11 cellular contexts compared by ENCODE assay signal in genomic region chr6:79453558-79454042, GRCh38.
DNase-seq lines count a peak whose midpoint lies in the region; ATAC-seq and TF ChIP-seq lines count a peak whose summit lies in the region.
"Had no signal": no experiment of that assay in that cellular context is flagged by ENCODE, and none has a peak within 500 bp of the region (broad histone marks: within the 10 kb centered on the region; RNA-seq: fewer than 3 reads in every experiment).

No MANE protein-coding gene starts in this region.

- no peak overlapping the region for H3K27ac Mint-ChIP-seq in neural progenitor cell

- H2AFZ ChIP-seq in neural progenitor cell (replicated peaks): peak overlapping the region; percentile 12

- WGBS in testis, 2 donors: 85 to 95% methylated on average over 3 of the region's 3 CpGs

- intact Hi-C loops in testis (cut with DNase I; ENCODE audit: low total_unique reads): no loop called here

- DNase-seq in GM12865 (ENCODE audit: low read depth): peak; percentile 18
- peak; percentile 24 for DNase-seq in HS-5 (ENCODE audit: low read depth)
- DNase-seq in brain microvascular endothelial cell: peak; percentile 40
- no peak for DNase-seq in neural progenitor cell (ENCODE audit: low spot score)
- DNase-seq in SW 1271 (lab: John Stamatoyannopoulos, UW): no peak
- no peak for DNase-seq in testis
- no peak for DNase-seq in medulla oblongata (ENCODE audit: extremely low spot score)
- DNase-seq: NCI-H1694 had no signal

- H3K36me3 ChIP-seq in brain microvascular endothelial cell (replicated peaks): no peaks in the 10 kb centered on the region
- no peaks in the 10 kb centered on the region for H3K36me3 ChIP-seq in neural progenitor cell
- no peaks in the 10 kb centered on the region for H3K36me3 ChIP-seq in testis (ENCODE audit: low read depth, missing control alignments)

- H3K9ac ChIP-seq in neural progenitor cell: no peak overlapping the region

- TF ChIP-seq POLR2A in testis (IDR thresholded peaks at IDR 0.05): no peak

- H4K20me1 ChIP-seq in neural progenitor cell (ENCODE audit: low read depth): no peaks in the 10 kb centered on the region

- TF ChIP-seq CTCF in GM12865 (IDR thresholded peaks at IDR 0.05; ENCODE audit: insufficient read depth, low read depth, low read length, missing control alignments): no peak
- no peak for TF ChIP-seq CTCF in brain microvascular endothelial cell (IDR thresholded peaks at IDR 0.05; ENCODE audit: low read depth, low read length, missing control alignments)
- no peak for TF ChIP-seq CTCF in neural progenitor cell (IDR thresholded peaks at IDR 0.05)
- no peak for TF ChIP-seq CTCF in testis (IDR thresholded peaks at IDR 0.05)

- H3K79me2 ChIP-seq in neural progenitor cell (ENCODE audit: low read depth): no peaks in the 10 kb centered on the region

- in situ Hi-C loops in brain microvascular endothelial cell (cut with HindIII; ENCODE audit: low pct_ligation_motif_present, low sequenced_read_pairs): no loop called here

- no peaks in the 10 kb centered on the region for H3K27me3 ChIP-seq in brain microvascular endothelial cell (replicated peaks)
- no peaks in the 10 kb centered on the region for H3K27me3 ChIP-seq in neural progenitor cell
- H3K27me3 ChIP-seq in testis: no peaks in the 10 kb centered on the region

- H3K4me1 ChIP-seq in neural progenitor cell (no peaks in the 10 kb centered on the region), testis (no peaks in the 10 kb centered on the region)

- no peak overlapping the region for H3K4me2 ChIP-seq in neural progenitor cell

- no peaks in the 10 kb centered on the region for H3K9me3 ChIP-seq in neural progenitor cell (ENCODE audit: low read depth)
- H3K9me3 ChIP-seq in testis: no peaks in the 10 kb centered on the region

- no peaks in the 10 kb centered on the region for H3K36me3 Mint-ChIP-seq in neural progenitor cell

- no peaks in the 10 kb centered on the region for H3K9me3 Mint-ChIP-seq in neural progenitor cell
- H3K9me3 Mint-ChIP-seq: central memory CD8-positive, alpha-beta T cell had no signal

- ATAC-seq in GM21619 (IDR thresholded peaks at IDR 0.05; ENCODE audit: unreplicated experiment): no peak

- no peaks in the 10 kb centered on the region for H3F3A ChIP-seq in neural progenitor cell (ENCODE audit: low read depth)

- no peak overlapping the region for H3K27ac ChIP-seq in brain microvascular endothelial cell
- H3K27ac ChIP-seq in neural progenitor cell: no peak overlapping the region
- H3K27ac ChIP-seq in testis: no peak overlapping the region
- H3K27ac ChIP-seq: SK-N-MC had no signal

- no peak overlapping the region for H3K4me3 Mint-ChIP-seq in neural progenitor cell
- H3K4me3 Mint-ChIP-seq: central memory CD8-positive, alpha-beta T cell had no signal

- peaks cover 2% of the 10 kb centered on the region for H3K27me3 Mint-ChIP-seq in neural progenitor cell (ENCODE audit: insufficient read depth, low read depth)
- H3K27me3 Mint-ChIP-seq: central memory CD8-positive, alpha-beta T cell had no signal

- H3K4me1 Mint-ChIP-seq in neural progenitor cell: peaks cover 3% of the 10 kb centered on the region
- H3K4me1 Mint-ChIP-seq: central memory CD8-positive, alpha-beta T cell had no signal

- H3K4me3 ChIP-seq in GM12865 (ENCODE audit: low read depth, low read length) (no peak overlapping the region), brain microvascular endothelial cell (ENCODE audit: low read depth, low read length) (no peak overlapping the region), neural progenitor cell (no peak overlapping the region), testis (no peak overlapping the region)
- H3K4me3 ChIP-seq: SK-N-MC had no signal

Comparison
In these comparisons a context has a peak if more than half of its experiments do, and no peak if none do; other contexts are left out.
1. DNase-seq: peak in GM12865 (single experiment), HS-5 (single experiment) and brain microvascular endothelial cell (single experiment); none in neural progenitor cell (single experiment), SW 1271 (0 of 2), testis (single experiment) and medulla oblongata (single experiment).